Comparison of ENCODE assay signal across 2 cellular contexts in genomic region chr3:177168431-177168830, GRCh38.
A peak's percentile ranks its signal among the peaks of the same experiment; 100 is the strongest.
TF ChIP-seq lines count a peak whose summit lies in the region.

No MANE protein-coding gene starts in this region.

TF ChIP-seq in HepG2, 621 proteins besides CTCF, POLR2A, EP300 and RAD21 (continues in another document):
- TF ChIP-seq KAT2B (IDR thresholded peaks at IDR 0.05; ENCODE audit: borderline replicate concordance, low read depth, low read length) (no peak), KDM3A (CRISPR knock-in tag; IDR thresholded peaks at IDR 0.05; ENCODE audit: low read depth) (no peak), KLF15 (CRISPR knock-in tag; IDR thresholded peaks at IDR 0.05; ENCODE audit: borderline replicate concordance) (no peak), ZNF790 (CRISPR knock-in tag; IDR thresholded peaks at IDR 0.05; ENCODE audit: borderline replicate concordance) (no peak), CEBPB (IDR thresholded peaks at IDR 0.05; ENCODE audit: borderline replicate concordance, low read depth, low read length) (peak; percentile 56; the same call in 1 of the 2 replicates), NCOA2 (CRISPR knock-in tag; IDR thresholded peaks at IDR 0.05) (no peak), HOMEZ (CRISPR knock-in tag; IDR thresholded peaks at IDR 0.05; ENCODE audit: low read depth) (peak; percentile 36; the same call in 1 of the 2 replicates), ZMYM3 (CRISPR knock-in tag; IDR thresholded peaks at IDR 0.05) (no peak), ZNF567 (CRISPR knock-in tag; IDR thresholded peaks at IDR 0.05; ENCODE audit: borderline replicate concordance) (no peak), SATB2 (CRISPR knock-in tag; IDR thresholded peaks at IDR 0.05) (no peak), MATR3 (CRISPR knock-in tag; IDR thresholded peaks at IDR 0.05) (no peak), MLLT10 (CRISPR knock-in tag; IDR thresholded peaks at IDR 0.05) (no peak), ZNF333 (CRISPR knock-in tag; IDR thresholded peaks at IDR 0.05; ENCODE audit: borderline replicate concordance) (no peak), SMARCE1 (IDR thresholded peaks at IDR 0.05; ENCODE audit: borderline replicate concordance) (no peak)
- TF ChIP-seq, protein P1, sequence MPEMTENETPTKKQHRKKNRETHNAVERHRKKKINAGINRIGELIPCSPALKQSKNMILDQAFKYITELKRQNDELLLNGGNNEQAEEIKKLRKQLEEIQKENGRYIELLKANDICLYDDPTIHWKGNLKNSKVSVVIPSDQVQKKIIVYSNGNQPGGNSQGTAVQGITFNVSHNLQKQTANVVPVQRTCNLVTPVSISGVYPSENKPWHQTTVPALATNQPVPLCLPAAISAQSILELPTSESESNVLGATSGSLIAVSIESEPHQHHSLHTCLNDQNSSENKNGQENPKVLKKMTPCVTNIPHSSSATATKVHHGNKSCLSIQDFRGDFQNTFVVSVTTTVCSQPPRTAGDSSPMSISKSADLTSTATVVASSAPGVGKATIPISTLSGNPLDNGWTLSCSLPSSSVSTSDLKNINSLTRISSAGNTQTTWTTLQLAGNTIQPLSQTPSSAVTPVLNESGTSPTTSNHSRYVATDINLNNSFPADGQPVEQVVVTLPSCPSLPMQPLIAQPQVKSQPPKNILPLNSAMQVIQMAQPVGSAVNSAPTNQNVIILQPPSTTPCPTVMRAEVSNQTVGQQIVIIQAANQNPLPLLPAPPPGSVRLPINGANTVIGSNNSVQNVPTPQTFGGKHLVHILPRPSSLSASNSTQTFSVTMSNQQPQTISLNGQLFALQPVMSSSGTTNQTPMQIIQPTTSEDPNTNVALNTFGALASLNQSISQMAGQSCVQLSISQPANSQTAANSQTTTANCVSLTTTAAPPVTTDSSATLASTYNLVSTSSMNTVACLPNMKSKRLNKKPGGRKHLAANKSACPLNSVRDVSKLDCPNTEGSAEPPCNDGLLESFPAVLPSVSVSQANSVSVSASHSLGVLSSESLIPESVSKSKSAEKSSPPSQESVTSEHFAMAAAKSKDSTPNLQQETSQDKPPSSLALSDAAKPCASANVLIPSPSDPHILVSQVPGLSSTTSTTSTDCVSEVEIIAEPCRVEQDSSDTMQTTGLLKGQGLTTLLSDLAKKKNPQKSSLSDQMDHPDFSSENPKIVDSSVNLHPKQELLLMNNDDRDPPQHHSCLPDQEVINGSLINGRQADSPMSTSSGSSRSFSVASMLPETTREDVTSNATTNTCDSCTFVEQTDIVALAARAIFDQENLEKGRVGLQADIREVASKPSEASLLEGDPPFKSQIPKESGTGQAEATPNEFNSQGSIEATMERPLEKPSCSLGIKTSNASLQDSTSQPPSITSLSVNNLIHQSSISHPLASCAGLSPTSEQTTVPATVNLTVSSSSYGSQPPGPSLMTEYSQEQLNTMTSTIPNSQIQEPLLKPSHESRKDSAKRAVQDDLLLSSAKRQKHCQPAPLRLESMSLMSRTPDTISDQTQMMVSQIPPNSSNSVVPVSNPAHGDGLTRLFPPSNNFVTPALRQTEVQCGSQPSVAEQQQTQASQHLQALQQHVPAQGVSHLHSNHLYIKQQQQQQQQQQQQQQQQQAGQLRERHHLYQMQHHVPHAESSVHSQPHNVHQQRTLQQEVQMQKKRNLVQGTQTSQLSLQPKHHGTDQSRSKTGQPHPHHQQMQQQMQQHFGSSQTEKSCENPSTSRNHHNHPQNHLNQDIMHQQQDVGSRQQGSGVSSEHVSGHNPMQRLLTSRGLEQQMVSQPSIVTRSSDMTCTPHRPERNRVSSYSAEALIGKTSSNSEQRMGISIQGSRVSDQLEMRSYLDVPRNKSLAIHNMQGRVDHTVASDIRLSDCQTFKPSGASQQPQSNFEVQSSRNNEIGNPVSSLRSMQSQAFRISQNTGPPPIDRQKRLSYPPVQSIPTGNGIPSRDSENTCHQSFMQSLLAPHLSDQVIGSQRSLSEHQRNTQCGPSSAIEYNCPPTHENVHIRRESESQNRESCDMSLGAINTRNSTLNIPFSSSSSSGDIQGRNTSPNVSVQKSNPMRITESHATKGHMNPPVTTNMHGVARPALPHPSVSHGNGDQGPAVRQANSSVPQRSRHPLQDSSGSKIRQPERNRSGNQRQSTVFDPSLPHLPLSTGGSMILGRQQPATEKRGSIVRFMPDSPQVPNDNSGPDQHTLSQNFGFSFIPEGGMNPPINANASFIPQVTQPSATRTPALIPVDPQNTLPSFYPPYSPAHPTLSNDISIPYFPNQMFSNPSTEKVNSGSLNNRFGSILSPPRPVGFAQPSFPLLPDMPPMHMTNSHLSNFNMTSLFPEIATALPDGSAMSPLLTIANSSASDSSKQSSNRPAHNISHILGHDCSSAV (CRISPR knock-in tag; IDR thresholded peaks at IDR 0.05; ENCODE audit: borderline replicate concordance), result no peak
- TF ChIP-seq, protein P2, sequence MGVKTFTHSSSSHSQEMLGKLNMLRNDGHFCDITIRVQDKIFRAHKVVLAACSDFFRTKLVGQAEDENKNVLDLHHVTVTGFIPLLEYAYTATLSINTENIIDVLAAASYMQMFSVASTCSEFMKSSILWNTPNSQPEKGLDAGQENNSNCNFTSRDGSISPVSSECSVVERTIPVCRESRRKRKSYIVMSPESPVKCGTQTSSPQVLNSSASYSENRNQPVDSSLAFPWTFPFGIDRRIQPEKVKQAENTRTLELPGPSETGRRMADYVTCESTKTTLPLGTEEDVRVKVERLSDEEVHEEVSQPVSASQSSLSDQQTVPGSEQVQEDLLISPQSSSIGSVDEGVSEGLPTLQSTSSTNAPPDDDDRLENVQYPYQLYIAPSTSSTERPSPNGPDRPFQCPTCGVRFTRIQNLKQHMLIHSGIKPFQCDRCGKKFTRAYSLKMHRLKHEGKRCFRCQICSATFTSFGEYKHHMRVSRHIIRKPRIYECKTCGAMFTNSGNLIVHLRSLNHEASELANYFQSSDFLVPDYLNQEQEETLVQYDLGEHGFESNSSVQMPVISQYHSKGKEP (CRISPR knock-in tag; IDR thresholded peaks at IDR 0.05), result no peak

TF ChIP-seq in K562, 482 proteins besides CTCF, POLR2A, EP300 and RAD21:
- TF ChIP-seq CEBPB (tag; IDR thresholded peaks at IDR 0.05), result peak; percentile 57; the same call in 1 of the 2 replicates
- no peak for TF ChIP-seq ZBTB7A (IDR thresholded peaks at IDR 0.05; ENCODE audit: borderline replicate concordance, control insufficient read depth, low read depth, low read length)
